In genomic region chr11:61607426-61607825, GRCh38 we compare ENCODE assay signal across 17 cellular contexts. TPM values are rescaled to one million over a fixed set of nuclear protein-coding genes. Genes with fewer than 3 reads are reported as not detected.
DNase-seq lines count a peak whose midpoint lies in the region; ATAC-seq and TF ChIP-seq lines count a peak whose summit lies in the region.
"Had no signal": no experiment of that assay in that cellular context is flagged by ENCODE, and none has a peak within 500 bp of the region (broad histone marks: within the 10 kb centered on the region; RNA-seq: fewer than 3 reads in every experiment).

No MANE protein-coding gene starts in this region.

- intact Hi-C loops in breast epithelium (cut with DNase I; ENCODE audit: low total_unique reads) (no loop called here), MCF 10A (cut with micrococcal nuclease) (no loop called here), prostate gland (cut with DNase I) (no loop called here), left ventricle myocardium inferior (cut with micrococcal nuclease) (no loop called here)

- H3K36me3 Mint-ChIP-seq in MCF 10A (ENCODE audit: insufficient read depth, unreplicated experiment) (peaks cover 10% of the 10 kb centered on the region), WTC11 (peaks cover 2% of the 10 kb centered on the region; the same call in 1 of the 2 replicates)
- H3K36me3 Mint-ChIP-seq: CD8-positive, alpha-beta T cell had no signal

- no TSS peak for BruUV-seq in MCF 10A (replicated peaks; lab: Mats Ljungman, UMichigan)

- peak overlapping the region; percentile 77 to 80 for H3K27ac ChIP-seq in breast epithelium
- peak overlapping the region; percentile 89 to 98 for H3K27ac ChIP-seq in prostate gland
- H3K27ac ChIP-seq in left ventricle myocardium inferior (replicated peaks), result no peak overlapping the region
- H3K27ac ChIP-seq: BLaER1 had no signal

- H3K4me1 ChIP-seq in breast epithelium (peaks cover 0 to 3% of the 10 kb centered on the region in 2 donors), prostate gland (replicated peaks) (peaks cover 32% of the 10 kb centered on the region), left ventricle myocardium inferior (peaks cover 25% of the 10 kb centered on the region)

- POLR2A ChIA-PET in MCF 10A (lab: Yijun Ruan, JAX) (no interaction called here), WTC11 (lab: Charles Lee) (no interaction called here)

- DNase-seq in breast epithelium (ENCODE audit: low spot score in 2 of 2) (no peak), MCF 10A (ENCODE audit: unreplicated experiment) (no peak), WTC11 (ENCODE audit: low spot score) (no peak), prostate gland (ENCODE audit: low spot score) (no peak), left ventricle myocardium inferior (no peak), NCI-H1092 treated with DMSO at 0.1 percent for 48 hours (lab: John Stamatoyannopoulos, UW) (no peak)
- DNase-seq: 8988T; Calu3; CD8-positive, alpha-beta T cell; DMS53; DND-41; EL; H9 had no signal

- TF ChIP-seq POLR2A in breast epithelium (IDR thresholded peaks at IDR 0.05) (no peak), prostate gland (IDR thresholded peaks at IDR 0.05) (no peak)

- no peak overlapping the region for H3K27ac Mint-ChIP-seq in MCF 10A (ENCODE audit: low read depth, unreplicated experiment)
- peak overlapping the region; percentile 3; the same call in 1 of the 2 replicates for H3K27ac Mint-ChIP-seq in WTC11
- H3K27ac Mint-ChIP-seq: CD8-positive, alpha-beta T cell; H9 had no signal

- H3K4me3 Mint-ChIP-seq in MCF 10A (ENCODE audit: unreplicated experiment) (no peak overlapping the region), WTC11 (no peak overlapping the region)
- H3K4me3 Mint-ChIP-seq: CD8-positive, alpha-beta T cell; H9 had no signal

- ATAC-seq in WTC11 (no peak), GM21825 (IDR thresholded peaks at IDR 0.05; ENCODE audit: unreplicated experiment) (no peak), HG03280 (IDR thresholded peaks at IDR 0.05; ENCODE audit: unreplicated experiment) (no peak)
- ATAC-seq: CD8-positive, alpha-beta T cell; GM12878 had no signal

- TF ChIP-seq CTCF in breast epithelium (IDR thresholded peaks at IDR 0.05) (no peak), MCF 10A (IDR thresholded peaks at IDR 0.05; ENCODE audit: unreplicated experiment) (no peak), WTC11 (IDR thresholded peaks at IDR 0.05) (no peak), prostate gland (IDR thresholded peaks at IDR 0.05) (peak in 1 of 4 experiments; percentile 10), left ventricle myocardium inferior (IDR thresholded peaks at IDR 0.05; ENCODE audit: borderline replicate concordance) (no peak)

- CTCF ChIA-PET in MCF 10A (lab: Yijun Ruan, JAX) (interaction anchor here (1.2 kb wide), 1 partner anchor 130 kb away, joined by 3 read pairs; no protein-coding TSS in a partner anchor), WTC11 (lab: Charles Lee) (interaction anchor here (0.6 to 2.5 kb wide), 2 partner anchors 18 to 19 kb away, joined by 3 to 5 read pairs; no protein-coding TSS in a partner anchor)

- H3K27me3 ChIP-seq in breast epithelium (no peaks in the 10 kb centered on the region), prostate gland (replicated peaks; ENCODE audit: insufficient read depth) (no peaks in the 10 kb centered on the region), left ventricle myocardium inferior (ENCODE audit: low read depth) (peaks cover 8% of the 10 kb centered on the region)
- H3K27me3 ChIP-seq: BLaER1 had no signal

- H3K4me3 ChIP-seq in breast epithelium, result no peak overlapping the region
- H3K4me3 ChIP-seq in prostate gland, result no peak overlapping the region
- no peak overlapping the region for H3K4me3 ChIP-seq in left ventricle myocardium inferior
- H3K4me3 ChIP-seq: BLaER1, GM12878 had no signal

- H3K9me3 Mint-ChIP-seq in MCF 10A (ENCODE audit: unreplicated experiment) (no peaks in the 10 kb centered on the region), WTC11 (peaks cover 5% of the 10 kb centered on the region)
- H3K9me3 Mint-ChIP-seq: CD8-positive, alpha-beta T cell; H9 had no signal

- H3K9me3 ChIP-seq in breast epithelium, result no peaks in the 10 kb centered on the region
- H3K9me3 ChIP-seq in prostate gland, result no peaks in the 10 kb centered on the region
- peaks cover 3% of the 10 kb centered on the region for H3K9me3 ChIP-seq in left ventricle myocardium inferior (replicated peaks)
- H3K9me3 ChIP-seq: BLaER1 had no signal

- 44% methylated on average over 3 of the region's 3 CpGs for WGBS in prostate gland

- no peaks in the 10 kb centered on the region for H3K36me3 ChIP-seq in breast epithelium
- H3K36me3 ChIP-seq in prostate gland, result no peaks in the 10 kb centered on the region
- H3K36me3 ChIP-seq in left ventricle myocardium inferior, result no peaks in the 10 kb centered on the region
- H3K36me3 ChIP-seq: BLaER1 had no signal

- peaks cover 11% of the 10 kb centered on the region for H3K27me3 Mint-ChIP-seq in MCF 10A (ENCODE audit: insufficient read depth, unreplicated experiment)
- H3K27me3 Mint-ChIP-seq in WTC11 (ENCODE audit: low read depth), result peaks cover 2% of the 10 kb centered on the region; the same call in 1 of the 2 replicates

- H3K4me1 Mint-ChIP-seq in MCF 10A (ENCODE audit: insufficient read depth, unreplicated experiment) (peaks cover 34% of the 10 kb centered on the region), WTC11 (peaks cover 25% of the 10 kb centered on the region)

TF ChIP-seq in WTC11, 78 proteins besides CTCF, POLR2A, EP300 and RAD21 (continues in another document):
- no peak for TF ChIP-seq CDX4 (CRISPR knock-in tag; IDR thresholded peaks at IDR 0.05; ENCODE audit: borderline replicate concordance)
- TF ChIP-seq ATF6 (CRISPR knock-in tag; IDR thresholded peaks at IDR 0.05), result no peak
- no peak for TF ChIP-seq ZNF138 (CRISPR knock-in tag; conservative IDR thresholded peaks at IDR 0.05)
- TF ChIP-seq GTF2I (CRISPR knock-in tag; conservative IDR thresholded peaks at IDR 0.05), result no peak
- TF ChIP-seq MAX (CRISPR knock-in tag; IDR thresholded peaks at IDR 0.05), result no peak
- TF ChIP-seq ZNF281 (CRISPR knock-in tag; IDR thresholded peaks at IDR 0.05), result no peak
- TF ChIP-seq HMGA2 (CRISPR knock-in tag; IDR thresholded peaks at IDR 0.05), result no peak
- no peak for TF ChIP-seq IRF1 (CRISPR knock-in tag; IDR thresholded peaks at IDR 0.05)
- no peak for TF ChIP-seq FOXK1 (CRISPR knock-in tag; IDR thresholded peaks at IDR 0.05)

RNA-seq across cellular contexts. Expression of gene SYT7, which starts 26.6 kb away (rescaled TPM):
- total RNA-seq in breast epithelium (10 to 100 TPM in 2 of 3 donors, 1 to 10 TPM in 1; 1.9 to 11.7 (median 10.8) TPM), MCF 10A (2022) (25.2 and 57.7 TPM in 2 replicates), WTC11 (2021) (12.5 to 18.9 TPM (median 18.2 TPM) in 3 replicates), prostate gland (100 to 1,000 TPM; 114 to 199 TPM), left ventricle myocardium inferior (18.9 TPM)
- total RNA-seq: CD8-positive, alpha-beta T cell; GM12878 had no signal
